8 cellular contexts compared by ENCODE assay signal in the genomic region with DNA sequence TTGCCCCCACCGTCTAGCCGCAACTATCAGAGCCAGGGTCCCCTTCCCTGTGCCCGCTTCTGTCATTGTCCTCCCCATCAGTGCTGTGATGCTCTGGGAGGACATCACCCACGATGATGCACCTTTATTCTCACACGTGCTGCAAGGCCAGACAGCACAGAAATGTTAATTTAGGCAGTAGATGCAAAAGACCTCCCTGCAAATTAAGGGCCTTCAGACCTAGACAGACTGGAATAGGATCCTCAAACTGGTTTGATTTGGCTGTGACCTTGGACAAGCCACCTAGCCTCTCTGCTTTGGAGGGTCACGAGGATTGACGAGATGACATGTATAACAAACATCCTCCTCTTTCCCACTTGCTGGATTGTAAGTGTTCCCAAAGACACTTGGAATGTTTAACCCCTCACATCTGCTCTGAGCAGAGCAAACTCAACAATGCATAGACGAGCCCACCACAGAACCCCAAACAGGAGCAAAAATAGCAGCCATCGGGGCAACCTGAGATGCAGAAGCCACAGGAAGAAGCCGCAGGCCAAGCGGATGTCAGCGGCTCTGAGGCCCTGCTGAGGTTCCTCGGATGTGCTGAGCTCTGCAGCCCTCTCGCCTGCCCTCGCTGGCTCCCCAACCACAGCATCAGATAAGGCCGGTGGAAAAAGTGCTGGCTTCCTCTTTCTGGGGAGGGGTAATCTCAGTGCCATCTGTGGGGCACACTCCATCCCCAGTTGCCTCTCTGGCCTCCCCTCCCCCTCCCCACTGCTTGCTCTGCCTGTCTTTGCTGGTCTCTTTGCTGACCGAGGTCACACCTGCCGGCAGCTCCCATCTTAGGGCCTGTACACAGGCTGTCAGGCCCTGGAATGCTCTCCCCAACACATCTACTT. TPM values are rescaled to one million over a fixed set of nuclear protein-coding genes. Genes with fewer than 3 reads are reported as not detected.
DNase-seq lines count a peak whose midpoint lies in the region; ATAC-seq, FAIRE-seq and TF ChIP-seq lines count a peak whose summit lies in the region.

No MANE protein-coding gene starts in this region.

- H3K36me3 ChIP-seq in GM06990 (ENCODE audit: control insufficient read depth, insufficient read depth, low read length) (no peaks in the 10 kb centered on the region), small intestine (ENCODE audit: control insufficient read depth in 2 of 2, insufficient read depth in 2 of 2, low read length in 2 of 2) (no peaks in the 10 kb centered on the region)

- no peaks in the 10 kb centered on the region for H3K9me3 ChIP-seq in small intestine (ENCODE audit: control insufficient read depth, low read depth)

- H3K27me3 ChIP-seq in GM06990 (replicated peaks; ENCODE audit: control insufficient read depth, insufficient read depth, low read length) = no peaks in the 10 kb centered on the region
- H3K27me3 ChIP-seq in small intestine (ENCODE audit: control insufficient read depth in 2 of 2, insufficient read depth in 2 of 2, low read length in 2 of 2) = no peaks in the 10 kb centered on the region

- no peak for FAIRE-seq in small intestine (lab: Jason Lieb, UNC)

- TF ChIP-seq CTCF in GM06990 (IDR thresholded peaks at IDR 0.05; ENCODE audit: insufficient read depth, low read length, poor library complexity, severe bottlenecking) = no peak

- peak; percentile 78 for DNase-seq in GM06990 (ENCODE audit: extremely low read depth, insufficient read length)
- DNase-seq in SIG-M5 treated with dmso at 0.1 percent for 504 hours (lab: John Stamatoyannopoulos, UW; ENCODE audit: unreplicated experiment) = peak; percentile 88
- peak; percentile 57 for DNase-seq in activated gamma-delta T cell (lab: John Stamatoyannopoulos, UW)
- DNase-seq in small intestine = peak; percentile 42
- no peak for DNase-seq in cerebellum (ENCODE audit: low spot score)
- DNase-seq in NCI-H1417 treated with DMSO at 0.1 percent for 48 hours (lab: John Stamatoyannopoulos, UW) = no peak
- no peak for DNase-seq in cerebellar nuclear complex (lab: John Stamatoyannopoulos, UW)

- WGBS in small intestine, 3 donors = 56 to 75% (median 62%) methylated on average over 18 of the region's 18 CpGs

- ATAC-seq in HG02642 (IDR thresholded peaks at IDR 0.05; ENCODE audit: poor library complexity, unreplicated experiment) = peak; percentile 70

- H3K4me1 ChIP-seq in small intestine (ENCODE audit: control insufficient read depth in 2 of 2, insufficient read depth in 1 of 2, low read depth in 1 of 2, low read length in 1 of 2) = no peaks in the 10 kb centered on the region

- H3K4me3 ChIP-seq in GM06990 (replicated peaks; ENCODE audit: low read depth, low read length) = no peak overlapping the region
- H3K4me3 ChIP-seq in small intestine (ENCODE audit: low read depth in 1 of 2, low read length in 2 of 2) = no peak overlapping the region

- no peak overlapping the region for H3K27ac ChIP-seq in small intestine (ENCODE audit: low read depth in 1 of 2, low read length in 1 of 2)

RNA-seq across cellular contexts. Expression of gene TOX2, which starts 35.3 kb away (rescaled TPM):
- polyA plus RNA-seq in small intestine = 10 to 100 TPM in 1 of 3 donors, 1 to 10 TPM in 1, not detected in 1; 3.0 to 10.6 TPM
- 0.54 TPM for total RNA-seq in cerebellum

Comparison
In these comparisons a context has a peak if more than half of its experiments do, and no peak if none do; other contexts are left out.
1. DNase-seq: peak in GM06990 (single experiment), SIG-M5 treated with dmso at 0.1 percent for 504 hours (single experiment), activated gamma-delta T cell (single experiment) and small intestine (single experiment); none in cerebellum (single experiment), NCI-H1417 treated with DMSO at 0.1 percent for 48 hours (single experiment) and cerebellar nuclear complex (0 of 2).